In genomic region chr19:38335949-38336637, GRCh38 we compare ENCODE assay signal across 1 cellular context.
TF ChIP-seq lines count a peak whose summit lies in the region.

No MANE protein-coding gene starts in this region.

TF ChIP-seq in HCT116, 20 proteins besides CTCF, POLR2A, EP300 and RAD21 (continued from another document):
- TF ChIP-seq ZBTB33 (IDR thresholded peaks at IDR 0.05; ENCODE audit: extremely low read depth, insufficient replicate concordance, low read length), result no peak
- TF ChIP-seq ATF3 (IDR thresholded peaks at IDR 0.05), result no peak
- TF ChIP-seq ZNF274 (IDR thresholded peaks at IDR 0.05; ENCODE audit: low read depth, low read length), result no peak
- peak; percentile 41; the same call in 1 of the 2 replicates for TF ChIP-seq POLR2AphosphoS5 (IDR thresholded peaks at IDR 0.05; ENCODE audit: low read depth, low read length)
- TF ChIP-seq ZFX (IDR thresholded peaks at IDR 0.05), result no peak
- no peak for TF ChIP-seq SRF (IDR thresholded peaks at IDR 0.05; ENCODE audit: low read depth)
- no peak for TF ChIP-seq ELF1 (IDR thresholded peaks at IDR 0.05; ENCODE audit: borderline replicate concordance, low read depth)
- TF ChIP-seq YY1 (IDR thresholded peaks at IDR 0.05; ENCODE audit: extremely low read depth, insufficient replicate concordance, low read depth, low read length), result no peak
- no peak for TF ChIP-seq CBX3 (IDR thresholded peaks at IDR 0.05; ENCODE audit: low read depth)
- no peak for TF ChIP-seq EGR1 (IDR thresholded peaks at IDR 0.05; ENCODE audit: low read depth)
